ENCODE assay signal across 18 cellular contexts in the genomic region with DNA sequence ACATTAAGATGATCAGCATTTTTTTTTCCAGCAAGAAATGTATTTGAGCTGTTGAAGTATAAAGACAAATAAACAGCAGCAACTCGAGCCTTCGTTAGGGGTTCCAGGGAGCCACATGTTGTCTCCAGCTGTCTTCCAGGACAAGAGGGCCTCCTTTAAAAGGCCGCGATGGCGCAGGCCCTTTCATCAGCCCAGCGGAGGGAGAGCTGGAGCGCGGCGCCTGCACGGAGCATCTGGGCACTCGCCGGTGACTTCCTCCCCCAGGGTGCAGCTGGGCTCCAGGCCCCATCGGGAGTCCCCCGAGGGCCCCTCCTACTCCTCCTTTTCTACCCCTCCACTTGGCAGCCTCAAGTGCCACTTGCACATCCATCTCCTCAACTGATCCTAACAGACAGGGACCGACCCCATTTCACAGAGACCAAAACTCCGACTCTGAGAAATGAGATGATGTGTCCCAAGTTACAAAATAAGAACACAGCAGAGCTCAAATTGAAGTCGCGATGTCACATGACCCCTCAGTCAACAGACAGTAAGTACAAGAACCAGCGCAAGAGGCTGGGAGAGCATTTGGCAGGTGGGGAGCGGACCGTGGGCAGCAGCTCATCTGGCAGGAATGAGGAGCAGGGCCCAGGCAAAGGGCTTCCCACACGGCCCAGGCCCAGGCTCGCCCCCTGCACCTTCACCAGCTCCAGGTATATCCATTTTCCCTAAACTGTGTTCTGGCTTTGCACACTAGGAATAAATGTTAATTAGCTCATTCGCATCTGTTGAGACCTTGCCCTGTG. TPM values are rescaled to one million over a fixed set of nuclear protein-coding genes. Genes with fewer than 3 reads are reported as not detected.
A peak's percentile ranks its signal among the peaks of the same experiment; 100 is the strongest.
DNase-seq lines count a peak whose midpoint lies in the region; ATAC-seq and TF ChIP-seq lines count a peak whose summit lies in the region.
"Had no signal": no experiment of that assay in that cellular context is flagged by ENCODE, and none has a peak within 500 bp of the region (broad histone marks: within the 10 kb centered on the region; RNA-seq: fewer than 3 reads in every experiment).

No MANE protein-coding gene starts in this region.

- H3K9me3 Mint-ChIP-seq in nephron: no peaks in the 10 kb centered on the region
- no peaks in the 10 kb centered on the region for H3K9me3 Mint-ChIP-seq in activated CD4-positive, alpha-beta T cell treated with anti-CD3 and anti-CD28 coated beads for 36 hours (ENCODE audit: low read depth)

- H3K4me1 Mint-ChIP-seq in nephron: peaks cover 65% of the 10 kb centered on the region
- H3K4me1 Mint-ChIP-seq in activated CD4-positive, alpha-beta T cell treated with anti-CD3 and anti-CD28 coated beads for 36 hours: no peaks in the 10 kb centered on the region

- TF ChIP-seq CTCF in nephron (IDR thresholded peaks at IDR 0.05; ENCODE audit: unreplicated experiment in 3 of 3): no peak

- ATAC-seq in activated CD4-positive, alpha-beta T cell treated with anti-CD3 and anti-CD28 coated beads for 36 hours: no peak
- ATAC-seq: esophagus mucosa had no signal

- peaks cover 4% of the 10 kb centered on the region for H3K36me3 Mint-ChIP-seq in nephron (ENCODE audit: low read depth)
- H3K36me3 Mint-ChIP-seq in activated CD4-positive, alpha-beta T cell treated with anti-CD3 and anti-CD28 coated beads for 36 hours (ENCODE audit: low read depth): no peaks in the 10 kb centered on the region

- H3K27me3 Mint-ChIP-seq in nephron (ENCODE audit: low read depth): peaks cover 36% of the 10 kb centered on the region
- H3K27me3 Mint-ChIP-seq in activated CD4-positive, alpha-beta T cell treated with anti-CD3 and anti-CD28 coated beads for 36 hours: peaks cover 2% of the 10 kb centered on the region

- no peak overlapping the region for H3K4me3 Mint-ChIP-seq in nephron
- no peak overlapping the region for H3K4me3 Mint-ChIP-seq in activated CD4-positive, alpha-beta T cell treated with anti-CD3 and anti-CD28 coated beads for 36 hours

- DNase-seq in DMS 273 treated with DMSO at 0.1 percent for 48 hours (lab: John Stamatoyannopoulos, UW) (peak; percentile 47), NCI-H1105 (lab: John Stamatoyannopoulos, UW) (peak; percentile 60), NCI-H524 (lab: John Stamatoyannopoulos, UW) (peak; percentile 94 to 96), KG1 (lab: John Stamatoyannopoulos, UW) (no peak)
- no peak for DNase-seq in activated CD4-positive, alpha-beta T cell treated with anti-CD3 and anti-CD28 coated beads for 36 hours
- no peak for DNase-seq in stimulated activated CD4-positive, alpha-beta T cell treated with anti-CD3 and anti-CD28 coated beads, Interleukin-4, amount 100 ng/mL, for 24 hours
- DNase-seq: activated CD4-positive, alpha-beta T cell treated with anti-CD3 and anti-CD28 coated beads for 48 hours; activated naive CD4-positive, alpha-beta T cell treated with Interleukin-2 at 50 U/mL for 16 hours; GM23248; hippocampal formation; kidney glomerular epithelial cell; NCI-H1048; NK-92 treated with Interleukin-12 subunit alpha and Interleukin-12 subunit beta, amount 100 ng/mL, for 24 hours; sigmoid colon; stimulated activated CD4-positive, alpha-beta T cell treated with anti-CD3 and anti-CD28 coated beads, Interleukin-2, amount 100 ng/mL, for 48 hours; stimulated activated CD8-positive, alpha-beta memory T cell treated with anti-CD3 and anti-CD28 coated beads, Interleukin-4, amount 100 ng/mL, for 48 hours had no signal

- POLR2A ChIA-PET in activated CD4-positive, alpha-beta T cell treated with anti-CD3 and anti-CD28 coated beads for 36 hours (lab: Charles Lee): no interaction called here

- intact Hi-C loops in activated CD4-positive, alpha-beta T cell treated with anti-CD3 and anti-CD28 coated beads for 36 hours (cut with DNase I, micrococcal nuclease): no loop called here

- H3K27ac Mint-ChIP-seq in nephron: peak overlapping the region in 2 of 3 experiments; percentile 61 to 77
- no peak overlapping the region for H3K27ac Mint-ChIP-seq in activated CD4-positive, alpha-beta T cell treated with anti-CD3 and anti-CD28 coated beads for 36 hours

- CTCF ChIA-PET in activated CD4-positive, alpha-beta T cell treated with anti-CD3 and anti-CD28 coated beads for 36 hours (lab: Charles Lee): interaction anchor here (0.9 to 1.7 kb wide), 2 partner anchors 11 to 13 kb away, joined by 3 to 8 read pairs; no protein-coding TSS in a partner anchor

RNA-seq across cellular contexts. Expression of a gene that starts 34.5 kb away (rescaled TPM):
- total RNA-seq in activated CD4-positive, alpha-beta T cell treated with anti-CD3 and anti-CD28 coated beads for 36 hours: not detected
- total RNA-seq: GM23248 had no signal

Comparison
In these comparisons a context has a peak if more than half of its experiments do, and no peak if none do; other contexts are left out.
1. DNase-seq: peak in DMS 273 treated with DMSO at 0.1 percent for 48 hours (single experiment), NCI-H1105 (single experiment) and NCI-H524 (2 of 2); none in activated CD4-positive, alpha-beta T cell treated with anti-CD3 and anti-CD28 coated beads for 36 hours (single experiment), KG1 (single experiment) and stimulated activated CD4-positive, alpha-beta T cell treated with anti-CD3 and anti-CD28 coated beads, Interleukin-4, amount 100 ng/mL, for 24 hours (single experiment).